In the genomic region with DNA sequence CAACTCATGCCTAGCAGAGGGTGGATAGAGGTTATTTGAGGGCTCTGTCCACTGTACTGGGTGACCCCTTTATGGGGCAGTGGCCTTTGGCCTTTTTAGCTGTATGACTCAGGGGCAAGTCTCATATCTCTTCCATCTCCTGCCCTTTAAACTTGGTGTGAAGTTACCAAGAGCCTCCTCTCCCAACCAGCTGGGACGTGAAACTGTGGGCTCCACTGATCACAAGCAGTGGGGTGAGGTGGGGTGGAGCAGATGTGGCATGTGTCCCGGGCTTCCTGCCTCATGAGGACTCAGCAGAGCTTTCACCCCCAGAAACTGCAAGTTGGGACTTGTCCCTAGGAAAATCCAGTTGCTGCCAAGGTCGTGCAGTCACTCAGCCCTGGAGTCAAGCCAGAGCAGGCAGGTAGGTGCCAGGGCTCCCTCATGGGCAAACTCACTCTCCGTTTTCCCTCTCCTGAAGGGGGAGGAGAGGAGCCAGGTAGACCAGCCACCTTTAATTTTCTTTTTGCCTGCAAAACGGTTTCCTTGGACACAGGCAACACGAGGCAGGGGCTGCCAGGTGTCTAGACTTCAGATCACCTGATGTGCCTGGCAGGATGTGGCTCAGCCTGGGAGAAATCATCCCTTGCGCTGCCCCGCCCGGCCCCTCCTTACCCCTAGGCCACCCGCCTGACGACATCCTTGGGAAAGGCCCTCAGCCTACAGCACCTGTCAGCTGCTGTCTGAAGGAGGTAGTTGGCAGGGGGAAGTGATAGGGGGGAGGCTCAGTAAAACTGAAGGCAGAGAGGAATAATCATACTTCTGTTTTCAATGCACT, we compare ENCODE assay signal across 8 cellular contexts. TPM values are rescaled to one million over a fixed set of nuclear protein-coding genes. Genes with fewer than 3 reads are reported as not detected.
DNase-seq lines count a peak whose midpoint lies in the region; ATAC-seq and TF ChIP-seq lines count a peak whose summit lies in the region.

No MANE protein-coding gene starts in this region.

- H3K36me3 ChIP-seq in GM06990 (ENCODE audit: control insufficient read depth, insufficient read depth, low read length): peaks cover 56% of the 10 kb centered on the region
- peaks cover 61% of the 10 kb centered on the region for H3K36me3 ChIP-seq in IMR-90 (ENCODE audit: control insufficient read depth, insufficient read depth, low read length)
- peaks cover 2% of the 10 kb centered on the region; the same call in 1 of the 2 replicates for H3K36me3 ChIP-seq in Panc1 (ENCODE audit: control insufficient read depth, insufficient read depth, low read length)
- H3K36me3 ChIP-seq in left lung: peaks cover 0 to 42% of the 10 kb centered on the region in 2 donors

- peaks cover 6% of the 10 kb centered on the region for H3K4me1 ChIP-seq in IMR-90 (ENCODE audit: control insufficient read depth, insufficient read depth, low read length)
- H3K4me1 ChIP-seq in Panc1 (ENCODE audit: control insufficient read depth, insufficient read depth, low read length): peaks cover 36% of the 10 kb centered on the region
- H3K4me1 ChIP-seq in left lung: peaks cover 30 to 80% of the 10 kb centered on the region in 2 donors

- H3K23ac ChIP-seq in IMR-90 (ENCODE audit: low read depth, low read length): peak overlapping the region; percentile 18; the same call in 1 of the 2 replicates

- peak overlapping the region; percentile 76 for H3K27ac Mint-ChIP-seq in activated naive CD4-positive, alpha-beta T cell treated with anti-CD3 and anti-CD28 coated beads, Interleukin-2, amount 50 U/mL, for 24 hours

- TF ChIP-seq POLR2A in IMR-90 (IDR thresholded peaks at IDR 0.05; ENCODE audit: low read depth, low read length): 0 out of 2 replicates have a peak, but pooled peaks have one; percentile 40

- in situ Hi-C loops in IMR-90 (cut with MboI; ENCODE audit: low sequenced_read_pairs) (loop anchor here (5.0 kb wide), 1 partner anchor 60 kb away; no protein-coding TSS in a partner anchor), Panc1 (cut with HindIII; ENCODE audit: low pct_unique_long_range_greater_than_20kb, low sequenced_read_pairs) (no loop called here)

- POLR2A ChIA-PET in IMR-90 (lab: Charles Lee; ENCODE audit: unreplicated experiment): interaction anchor here (0.6 to 1.5 kb wide), 4 partner anchors 15 to 303 kb away, joined by 3 to 6 read pairs (median 5); no protein-coding TSS in a partner anchor
- POLR2A ChIA-PET in Panc1 (lab: Charles Lee): interaction anchor here (0.6 kb wide), 1 partner anchor 90 kb away, joined by 4 read pairs; no protein-coding TSS in a partner anchor

- H3K9me3 Mint-ChIP-seq in activated naive CD4-positive, alpha-beta T cell treated with anti-CD3 and anti-CD28 coated beads, Interleukin-2, amount 50 U/mL, for 24 hours: no peaks in the 10 kb centered on the region

- no peak overlapping the region for H2BK15ac ChIP-seq in IMR-90 (ENCODE audit: low read depth, low read length)

- H2AK9ac ChIP-seq in IMR-90 (replicated peaks; ENCODE audit: low read depth, low read length, poor library complexity): peak overlapping the region; percentile 73

- peak overlapping the region; percentile 63 for H3K4me3 ChIP-seq in GM06990 (replicated peaks; ENCODE audit: low read depth, low read length)
- peak overlapping the region; percentile 35 for H3K4me3 ChIP-seq in IMR-90 (ENCODE audit: insufficient read depth, low read depth, low read length)
- peak overlapping the region; percentile 1 to 18; a peak in 2 of 4 replicates for H3K4me3 ChIP-seq in Panc1 (ENCODE audit: low read depth in 2 of 2, low read length in 2 of 2)
- H3K4me3 ChIP-seq in left lung: no peak overlapping the region

- dilution Hi-C loops in IMR-90 (cut with HindIII; ENCODE audit: low sequenced_read_pairs, unreplicated experiment): no loop called here

- H2BK20ac ChIP-seq in IMR-90 (ENCODE audit: low read depth, low read length): no peak overlapping the region

- H4K91ac ChIP-seq in IMR-90 (ENCODE audit: insufficient read depth, low read depth, low read length): no peak overlapping the region

- H3K27ac ChIP-seq in IMR-90 (ENCODE audit: insufficient read depth, low read length): peak overlapping the region; percentile 41
- H3K27ac ChIP-seq in Panc1 (ENCODE audit: low read length): peak overlapping the region; percentile 77
- H3K27ac ChIP-seq in left lung: peak overlapping the region; percentile 8 to 13

- H3K27me3 ChIP-seq in GM06990 (replicated peaks; ENCODE audit: control insufficient read depth, insufficient read depth, low read length) (no peaks in the 10 kb centered on the region), IMR-90 (ENCODE audit: control insufficient read depth, insufficient read depth, low read length) (no peaks in the 10 kb centered on the region), Panc1 (ENCODE audit: control insufficient read depth, insufficient read depth, low read length) (no peaks in the 10 kb centered on the region), left lung (peaks cover 0 to 23% of the 10 kb centered on the region in 2 donors)

- H3K36me3 Mint-ChIP-seq in activated naive CD4-positive, alpha-beta T cell treated with anti-CD3 and anti-CD28 coated beads, Interleukin-2, amount 50 U/mL, for 24 hours: no peaks in the 10 kb centered on the region

- no peak overlapping the region for H4K5ac ChIP-seq in IMR-90 (ENCODE audit: low read depth, low read length)

- peak overlapping the region; percentile 31; the same call in 1 of the 2 replicates for H3K4ac ChIP-seq in IMR-90 (ENCODE audit: low read depth, low read length)

- H3K9me3 ChIP-seq in IMR-90 (ENCODE audit: control insufficient read depth, insufficient read depth, low read length): no peaks in the 10 kb centered on the region
- no peaks in the 10 kb centered on the region for H3K9me3 ChIP-seq in Panc1 (ENCODE audit: control insufficient read depth, insufficient read depth, low read depth, low read length)
- no peaks in the 10 kb centered on the region for H3K9me3 ChIP-seq in left lung

- peak overlapping the region; percentile 48 for H2BK5ac ChIP-seq in IMR-90 (ENCODE audit: low read depth, low read length, poor library complexity, severe bottlenecking)

- peaks cover 91% of the 10 kb centered on the region for H4K20me1 ChIP-seq in IMR-90 (ENCODE audit: insufficient read depth, low read length)

- peak overlapping the region; percentile 75 for H3K4me2 ChIP-seq in IMR-90 (ENCODE audit: low read depth, low read length)

- H3K9ac ChIP-seq in IMR-90 (ENCODE audit: low read depth, low read length): peak overlapping the region; percentile 21; the same call in 1 of the 2 replicates

- TF ChIP-seq CTCF in GM06990 (IDR thresholded peaks at IDR 0.05; ENCODE audit: insufficient read depth, low read length, poor library complexity, severe bottlenecking) (no peak), IMR-90 (conservative IDR thresholded peaks at IDR 0.05; ENCODE audit: low read depth, low read length) (no peak), Panc1 (IDR thresholded peaks at IDR 0.05) (no peak), left lung (IDR thresholded peaks at IDR 0.05) (no peak)

- ATAC-seq in IMR-90 (ENCODE audit: low read depth): no peak
- no peak for ATAC-seq in Panc1
- ATAC-seq in left lung: peak; percentile 7

- peak overlapping the region; percentile 84 for H3K14ac ChIP-seq in IMR-90 (replicated peaks; ENCODE audit: low read depth, low read length)

- WGBS in IMR-90 (ENCODE audit: extremely low coverage in 2 of 2, insufficient read length in 1 of 2), 2 experiments: 53% methylated on average over 2 of the region's 11 CpGs; no CpG with 5 or more reads in 1 of the 2 experiments

- peak overlapping the region; percentile 26 for H3K4me3 Mint-ChIP-seq in activated naive CD4-positive, alpha-beta T cell treated with anti-CD3 and anti-CD28 coated beads, Interleukin-2, amount 50 U/mL, for 24 hours

- H3K27me3 Mint-ChIP-seq in activated naive CD4-positive, alpha-beta T cell treated with anti-CD3 and anti-CD28 coated beads, Interleukin-2, amount 50 U/mL, for 24 hours: no peaks in the 10 kb centered on the region

- peaks cover 27% of the 10 kb centered on the region for H3K4me1 Mint-ChIP-seq in activated naive CD4-positive, alpha-beta T cell treated with anti-CD3 and anti-CD28 coated beads, Interleukin-2, amount 50 U/mL, for 24 hours

- peaks cover 7% of the 10 kb centered on the region; the same call in 1 of the 2 replicates for H3K9me1 ChIP-seq in IMR-90 (ENCODE audit: insufficient read depth, low read length)

- CTCF ChIA-PET in IMR-90 (lab: Yijun Ruan, JAX): no interaction called here
- CTCF ChIA-PET in Panc1 (lab: Charles Lee): interaction anchor here (0.7 kb wide), 1 partner anchor 77 kb away, joined by 3 read pairs; no protein-coding TSS in a partner anchor

- no peak overlapping the region for H3K56ac ChIP-seq in IMR-90 (ENCODE audit: extremely low read depth, insufficient read depth, low read length)

- peak overlapping the region in 1 of 2 experiments; percentile 1; a peak in 1 of 4 replicates for H4K8ac ChIP-seq in IMR-90 (ENCODE audit: low read depth in 2 of 2, low read length in 2 of 2)

- no peak for TF ChIP-seq RAD21 in IMR-90 (IDR thresholded peaks at IDR 0.05; ENCODE audit: low read length)

- DNase-seq in GM06990 (ENCODE audit: extremely low read depth, insufficient read length): peak; percentile 82
- no peak for DNase-seq in IMR-90
- DNase-seq in Panc1 (ENCODE audit: low read depth, low spot score): no peak
- peak; percentile 83 to 84 for DNase-seq in left lung
- DNase-seq in stimulated activated CD8-positive, alpha-beta memory T cell treated with anti-CD3 and anti-CD28 coated beads, Interleukin-7, amount 100 ng/mL, for 4 hours (ENCODE audit: low read depth in 2 of 2): peak; percentile 25 to 33
- DNase-seq in HuH-7.5 (ENCODE audit: low spot score): no peak
- no peak for DNase-seq in OCI-M1 (lab: John Stamatoyannopoulos, UW)

- BruUV-seq in IMR-90 (replicated peaks; lab: Mats Ljungman, UMichigan) (no TSS peak), Panc1 (replicated peaks; lab: Mats Ljungman, UMichigan) (no TSS peak)

- H2BK120ac ChIP-seq in IMR-90 (ENCODE audit: low read depth, low read length): no peak overlapping the region

- peak overlapping the region; percentile 35 for H2AFZ ChIP-seq in IMR-90 (replicated peaks; ENCODE audit: low read length, poor library complexity)

- H3K18ac ChIP-seq in IMR-90 (ENCODE audit: low read depth, low read length): no peak overlapping the region

- H3K79me1 ChIP-seq in IMR-90 (ENCODE audit: low read depth in 1 of 2, low read length in 2 of 2): peaks cover 19 to 70% of the 10 kb centered on the region in 2 experiments; a peak in 3 of 4 replicates

- intact Hi-C loops in IMR-90 (cut with micrococcal nuclease): loop anchor here (5.0 kb wide), 1 partner anchor 260 kb away; no protein-coding TSS in a partner anchor
- intact Hi-C loops in Panc1 (cut with micrococcal nuclease; ENCODE audit: unreplicated experiment): loop anchor here (10.0 kb wide), 1 partner anchor 72 kb away; no protein-coding TSS in a partner anchor
- intact Hi-C loops in left lung (cut with DNase I): loop anchor here in 1 of 2 donors (5.0 kb wide), 1 partner anchor 65 kb away; no protein-coding TSS in a partner anchor

- peak overlapping the region; percentile 29 for H2AK5ac ChIP-seq in IMR-90 (ENCODE audit: low read depth, low read length)

RNA-seq across cellular contexts. Expression of a gene that starts 4.0 kb away (rescaled TPM):
- 155 and 171 TPM in 2 replicates for total RNA-seq in IMR-90 (2012; rRNA removed)
- polyA plus RNA-seq in IMR-90 (2012; rRNA removed): 558 and 576 TPM in 2 replicates
- polyA plus RNA-seq in IMR-90 (2012; cell fraction: cytosol; rRNA removed): 616 and 909 TPM in 2 replicates
- 366 and 434 TPM in 2 replicates for polyA plus RNA-seq in IMR-90 (2012; cell fraction: nucleus; rRNA removed; ENCODE audit: low replicate concordance)
- total RNA-seq in Panc1 (2021; ENCODE audit: unreplicated experiment): 46.2 TPM
- 52.2 TPM for polyA plus RNA-seq in Panc1 (2012; ENCODE audit: insufficient read length)
- total RNA-seq in left lung: 100 to 1,000 TPM in 1 of 2 donors, 10 to 100 TPM in 1; 66.9 to 240 TPM

RNA-seq across cellular contexts. Expression of a gene that starts 15.1 kb away (rescaled TPM):
- total RNA-seq in IMR-90 (2012; rRNA removed) (not detected in 2 replicates), Panc1 (2021; ENCODE audit: unreplicated experiment) (not detected), left lung (under 1 TPM; 0.26 to 0.37 TPM)
- polyA plus RNA-seq in IMR-90 (2012; rRNA removed): 0.03 and 0.06 TPM in 2 replicates
- polyA plus RNA-seq in IMR-90 (2012; cell fraction: cytosol; rRNA removed): 0.01 TPM in 1 of 2 replicates, not detected in the other
- polyA plus RNA-seq in IMR-90 (2012; cell fraction: nucleus; rRNA removed; ENCODE audit: low replicate concordance): 0.35 and 0.36 TPM in 2 replicates
- not detected for polyA plus RNA-seq in Panc1 (2012; ENCODE audit: insufficient read length)

Comparison
In these comparisons a context has a peak if more than half of its experiments do, and no peak if none do; other contexts are left out.
1. DNase-seq: peak in GM06990 (single experiment), left lung (2 of 2) and stimulated activated CD8-positive, alpha-beta memory T cell treated with anti-CD3 and anti-CD28 coated beads, Interleukin-7, amount 100 ng/mL, for 4 hours (2 of 2); none in IMR-90 (single experiment), Panc1 (single experiment), HuH-7.5 (single experiment) and OCI-M1 (single experiment).
2. H3K4me3 ChIP-seq: peak in GM06990 (single experiment), IMR-90 (single experiment) and Panc1 (2 of 2); none in left lung (0 of 2).
3. H3K27ac ChIP-seq: peak in every context shown above with its lines; median percentile 77 in Panc1; 41 in IMR-90; 10 in left lung.